Comparison of ENCODE assay signal across 9 cellular contexts in the genomic region with DNA sequence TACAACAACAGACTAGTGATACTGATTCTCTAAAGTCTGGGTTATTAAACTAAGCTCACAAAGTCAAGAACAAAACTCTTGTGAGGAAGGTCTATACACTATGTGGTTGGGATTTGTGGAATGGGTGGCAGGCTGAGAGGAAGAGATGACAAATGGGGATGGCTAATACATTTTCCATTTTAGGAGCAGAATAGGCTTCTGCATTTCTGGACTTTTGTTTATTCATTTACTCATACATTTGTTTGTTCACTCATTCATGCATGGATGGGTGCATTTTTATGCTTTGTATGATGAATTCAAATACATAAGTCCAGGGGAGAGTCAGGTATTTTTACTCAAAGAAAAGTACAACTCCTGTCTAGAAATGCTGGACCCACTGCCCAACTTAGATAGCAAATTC.
"Had no signal": no experiment of that assay in that cellular context is flagged by ENCODE, and none has a peak within 500 bp of the region (broad histone marks: within the 10 kb centered on the region; RNA-seq: fewer than 3 reads in every experiment).

No MANE protein-coding gene starts in this region.

- H3K9ac ChIP-seq: GM23248 had no signal

- H3K9me3 ChIP-seq: HAP-1 had no signal

- H3K36me3 ChIP-seq: HAP-1 had no signal

- H3K4me3 ChIP-seq: GM23248, HAP-1 had no signal

- FAIRE-seq: HepG2 had no signal

- H3K27ac ChIP-seq: GM23248, HL-60 had no signal

- ATAC-seq: HCT116, HepG2 had no signal

- H2AFZ ChIP-seq: GM23248 had no signal

- DNase-seq: GM23248, GOT3, H7, HFFc6, KBM-7 had no signal
